Comparison of ENCODE assay signal across 10 cellular contexts in genomic region chr16:53068423-53068833, GRCh38. TPM values are rescaled to one million over a fixed set of nuclear protein-coding genes. Genes with fewer than 3 reads are reported as not detected.
A peak's percentile ranks its signal among the peaks of the same experiment; 100 is the strongest.
DNase-seq lines count a peak whose midpoint lies in the region; ATAC-seq and TF ChIP-seq lines count a peak whose summit lies in the region.
"Had no signal": no experiment of that assay in that cellular context is flagged by ENCODE, and none has a peak within 500 bp of the region (broad histone marks: within the 10 kb centered on the region; RNA-seq: fewer than 3 reads in every experiment).

No MANE protein-coding gene starts in this region.

- peaks cover 2% of the 10 kb centered on the region for H3K79me1 ChIP-seq in neuronal stem cell (ENCODE audit: low read depth, low read length)

- no peak overlapping the region for H2BK120ac ChIP-seq in neuronal stem cell (ENCODE audit: low read depth, low read length)

- no peak overlapping the region for H4K91ac ChIP-seq in neuronal stem cell (ENCODE audit: low read depth, low read length, poor library complexity)

- H3K27ac ChIP-seq in lung (ENCODE audit: low read depth in 1 of 2, low read length in 1 of 2) (no peak overlapping the region), neuronal stem cell (replicated peaks; ENCODE audit: low read length) (no peak overlapping the region)
- H3K27ac ChIP-seq: SK-N-MC had no signal

- H3K27me3 ChIP-seq in lung (ENCODE audit: control insufficient read depth, insufficient read depth) (no peaks in the 10 kb centered on the region), neuronal stem cell (ENCODE audit: control insufficient read depth in 3 of 3, insufficient read depth in 3 of 3, low read depth in 1 of 3, low read length in 3 of 3) (no peaks in the 10 kb centered on the region)

- no peak overlapping the region for H3K14ac ChIP-seq in neuronal stem cell (ENCODE audit: low read length)

- no peak overlapping the region for H3K4me3 ChIP-seq in lung
- no peak overlapping the region for H3K4me3 ChIP-seq in neuronal stem cell (ENCODE audit: low read length in 2 of 2)
- H3K4me3 ChIP-seq: SK-N-MC had no signal

- H3K18ac ChIP-seq in neuronal stem cell (ENCODE audit: low read length): no peak overlapping the region

- H2BK5ac ChIP-seq in neuronal stem cell (ENCODE audit: low read length): no peak overlapping the region

- H3K36me3 ChIP-seq in lung (ENCODE audit: control insufficient read depth in 2 of 2, insufficient read depth in 2 of 2, low read length in 2 of 2) (no peaks in the 10 kb centered on the region), neuronal stem cell (replicated peaks in 1 of 2; ENCODE audit: control insufficient read depth in 2 of 2, insufficient read depth in 2 of 2, low read length in 2 of 2) (peaks cover 2 to 22% of the 10 kb centered on the region in 2 donors)

- H3K4me1 ChIP-seq in lung (ENCODE audit: control insufficient read depth in 2 of 2, insufficient read depth in 2 of 2, low read length in 2 of 2) (peaks cover 6 to 20% of the 10 kb centered on the region in 2 donors), neuronal stem cell (ENCODE audit: control insufficient read depth in 2 of 2, insufficient read depth in 1 of 2, low read depth in 1 of 2, low read length in 2 of 2) (peaks cover 4 to 6% of the 10 kb centered on the region in 2 donors)

- H4K8ac ChIP-seq in neuronal stem cell (ENCODE audit: low read depth, low read length): no peak overlapping the region

- no peak overlapping the region for H2BK12ac ChIP-seq in neuronal stem cell (ENCODE audit: low read length)

- H2AFZ ChIP-seq in neuronal stem cell (ENCODE audit: low read length): no peak overlapping the region

- no peak for TF ChIP-seq CTCF in lung (IDR thresholded peaks at IDR 0.05; ENCODE audit: control extremely low read depth, extremely low read depth)

- no peak overlapping the region for H3K4me2 ChIP-seq in neuronal stem cell (ENCODE audit: insufficient read depth, low read length, poor library complexity, severe bottlenecking)

- no peak overlapping the region for H2BK15ac ChIP-seq in neuronal stem cell (ENCODE audit: low read length)

- no peak overlapping the region for H2AK5ac ChIP-seq in neuronal stem cell (ENCODE audit: low read depth, low read length)

- ATAC-seq in GM18858 (IDR thresholded peaks at IDR 0.05; ENCODE audit: unreplicated experiment): peak; percentile 43
- peak; percentile 48 for ATAC-seq in GM21717 (IDR thresholded peaks at IDR 0.05; ENCODE audit: unreplicated experiment)
- ATAC-seq in HG03457 (IDR thresholded peaks at IDR 0.05; ENCODE audit: unreplicated experiment): peak; percentile 59
- peak; percentile 41 for ATAC-seq in lung (ENCODE audit: insufficient read depth, low FRiP score)

- no peak overlapping the region for H3K9ac ChIP-seq in neuronal stem cell (ENCODE audit: low read depth, low read length, poor library complexity)

- H3K9me3 ChIP-seq in lung (ENCODE audit: control insufficient read depth in 2 of 2, insufficient read depth in 1 of 2, low read length in 1 of 2): no peaks in the 10 kb centered on the region
- H3K9me3 ChIP-seq in neuronal stem cell (replicated peaks in 1 of 2; ENCODE audit: control insufficient read depth in 2 of 2, insufficient read depth in 1 of 2, low read depth in 1 of 2, low read length in 2 of 2): peaks cover 1 to 2% of the 10 kb centered on the region in 2 donors

- H3K23ac ChIP-seq in neuronal stem cell (ENCODE audit: low read depth, low read length, poor library complexity): no peak overlapping the region

- H3K4ac ChIP-seq in neuronal stem cell (ENCODE audit: low read length): no peak overlapping the region

- DNase-seq in lung (ENCODE audit: low spot score): no peak
- DNase-seq in neuronal stem cell (ENCODE audit: low spot score): no peak
- no peak for DNase-seq in cerebellar nuclear complex (lab: John Stamatoyannopoulos, UW)
- no peak for DNase-seq in COR-L47 (lab: John Stamatoyannopoulos, UW)
- DNase-seq in DMS 273 (lab: John Stamatoyannopoulos, UW; ENCODE audit: unreplicated experiment): no peak

- 59 to 67% methylated on average over 4 of the region's 4 CpGs for WGBS in lung, 2 donors
- no CpG with 5 or more reads among the region's 4 CpGs for WGBS in neuronal stem cell (ENCODE audit: extremely low coverage in 2 of 2, insufficient read length in 2 of 2, insufficient replicate concordance in 1 of 2), 2 donors

RNA-seq across cellular contexts. Expression of gene CHD9, which starts 13.6 kb away (rescaled TPM):
- 100 to 1,000 TPM in 1 of 2 donors, 10 to 100 TPM in 1; 57.7 to 138 TPM for total RNA-seq in lung
- polyA plus RNA-seq in lung: 10 to 100 TPM; 12.7 to 21.1 TPM
- polyA plus RNA-seq in neuronal stem cell (2013, experiment 1 of 2): 40.5 TPM
- polyA plus RNA-seq in neuronal stem cell (2013, experiment 2 of 2): 38.6 TPM

RNA-seq across cellular contexts. Expression of gene CHD9NB, which starts 15.7 kb away (rescaled TPM):
- total RNA-seq in lung: 10 to 100 TPM; 33.0 to 34.8 TPM
- 10 to 100 TPM; 19.8 to 26.8 TPM for polyA plus RNA-seq in lung
- polyA plus RNA-seq in neuronal stem cell (2013, experiment 1 of 2): 4.2 TPM
- polyA plus RNA-seq in neuronal stem cell (2013, experiment 2 of 2): 4.1 TPM
- total RNA-seq: mononuclear cell had no signal
